ENCODE assay signal across 18 cellular contexts in the genomic region with DNA sequence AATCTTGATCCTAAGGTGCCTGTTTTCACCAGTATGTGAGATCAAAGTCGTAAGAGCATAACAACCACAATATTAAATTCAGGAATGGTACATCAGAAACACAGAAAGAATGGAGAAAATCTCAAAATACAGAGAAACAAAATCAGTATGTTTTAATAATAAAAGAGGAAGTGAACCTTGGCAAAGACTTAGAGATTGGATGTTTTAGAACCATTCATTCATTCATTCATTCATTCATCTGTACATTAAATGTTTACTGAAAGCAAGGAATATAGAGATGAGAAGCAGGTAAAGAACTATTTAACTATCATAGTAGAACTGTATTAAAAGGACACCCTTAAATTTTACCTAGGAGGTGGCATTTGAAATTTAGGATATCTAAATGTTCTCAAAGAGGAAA. TPM values are rescaled to one million over a fixed set of nuclear protein-coding genes. Genes with fewer than 3 reads are reported as not detected.
DNase-seq lines count a peak whose midpoint lies in the region; ATAC-seq and TF ChIP-seq lines count a peak whose summit lies in the region.
"Had no signal": no experiment of that assay in that cellular context is flagged by ENCODE, and none has a peak within 500 bp of the region (broad histone marks: within the 10 kb centered on the region; RNA-seq: fewer than 3 reads in every experiment).

No MANE protein-coding gene starts in this region.

- intact Hi-C loops in heart left ventricle (cut with DNase I) (loop anchor here in 4 of 10 donors (10.0 kb wide), 3 partner anchors 474 to 764 kb away; no protein-coding TSS in a partner anchor), esophagus squamous epithelium (cut with DNase I) (no loop called here)

- peaks cover 0 to 8% (median 0%) of the 10 kb centered on the region in 12 donors for H3K4me1 ChIP-seq in heart left ventricle
- no peaks in the 10 kb centered on the region for H3K4me1 ChIP-seq in esophagus squamous epithelium
- H3K4me1 ChIP-seq: BE2C had no signal

- no peaks in the 10 kb centered on the region for H3K27me3 ChIP-seq in heart left ventricle
- no peaks in the 10 kb centered on the region for H3K27me3 ChIP-seq in esophagus squamous epithelium
- H3K27me3 ChIP-seq: BE2C had no signal

- H3K27ac ChIP-seq in heart left ventricle (no peak overlapping the region), esophagus squamous epithelium (no peak overlapping the region)
- H3K27ac ChIP-seq: PC-9 had no signal

- no peaks in the 10 kb centered on the region for H3K9me3 ChIP-seq in heart left ventricle
- H3K9me3 ChIP-seq in esophagus squamous epithelium: no peaks in the 10 kb centered on the region
- H3K9me3 ChIP-seq: BE2C had no signal

- H3K9me3 Mint-ChIP-seq in activated naive CD4-positive, alpha-beta T cell treated with anti-CD3 and anti-CD28 coated beads, Interleukin-2, amount 50 U/mL, for 24 hours: no peaks in the 10 kb centered on the region
- H3K9me3 Mint-ChIP-seq in central memory CD8-positive, alpha-beta T cell: no peaks in the 10 kb centered on the region

- H3K4me1 Mint-ChIP-seq in activated naive CD4-positive, alpha-beta T cell treated with anti-CD3 and anti-CD28 coated beads, Interleukin-2, amount 50 U/mL, for 24 hours: peaks cover 25% of the 10 kb centered on the region
- H3K4me1 Mint-ChIP-seq in central memory CD8-positive, alpha-beta T cell: peaks cover 11% of the 10 kb centered on the region

- no peak for TF ChIP-seq POLR2A in heart left ventricle (IDR thresholded peaks at IDR 0.05)
- TF ChIP-seq POLR2A in esophagus squamous epithelium (IDR thresholded peaks at IDR 0.05): no peak

- peaks cover 27% of the 10 kb centered on the region for H3K36me3 Mint-ChIP-seq in activated naive CD4-positive, alpha-beta T cell treated with anti-CD3 and anti-CD28 coated beads, Interleukin-2, amount 50 U/mL, for 24 hours
- H3K36me3 Mint-ChIP-seq in central memory CD8-positive, alpha-beta T cell (ENCODE audit: insufficient read depth): peaks cover 39% of the 10 kb centered on the region

- H3K4me3 Mint-ChIP-seq in activated naive CD4-positive, alpha-beta T cell treated with anti-CD3 and anti-CD28 coated beads, Interleukin-2, amount 50 U/mL, for 24 hours: no peak overlapping the region
- H3K4me3 Mint-ChIP-seq in central memory CD8-positive, alpha-beta T cell: no peak overlapping the region

- peak overlapping the region; percentile 53 for H3K27ac Mint-ChIP-seq in activated naive CD4-positive, alpha-beta T cell treated with anti-CD3 and anti-CD28 coated beads, Interleukin-2, amount 50 U/mL, for 24 hours
- H3K27ac Mint-ChIP-seq in central memory CD8-positive, alpha-beta T cell (ENCODE audit: low read depth): peak overlapping the region; percentile 52

- ATAC-seq in central memory CD8-positive, alpha-beta T cell (replicated peaks; ENCODE audit: extremely low read depth, poor library complexity, severe bottlenecking): no peak
- ATAC-seq in heart left ventricle (no peak), GM18511 (IDR thresholded peaks at IDR 0.05; ENCODE audit: unreplicated experiment) (no peak)

- peaks cover 0 to 97% (median 74%) of the 10 kb centered on the region in 9 donors for H3K36me3 ChIP-seq in heart left ventricle
- peaks cover 5 to 71% (median 9%) of the 10 kb centered on the region in 3 donors for H3K36me3 ChIP-seq in esophagus squamous epithelium

- DNase-seq in activated naive CD4-positive, alpha-beta T cell treated with anti-CD3 and anti-CD28 coated beads, Interleukin-2, amount 50 U/mL, for 16 hours: no peak
- DNase-seq in OCI-M1 (lab: John Stamatoyannopoulos, UW) (peak; percentile 6), heart left ventricle (no peak), esophagus squamous epithelium (lab: John Stamatoyannopoulos, UW) (no peak)
- DNase-seq in central memory CD8-positive, alpha-beta T cell (ENCODE audit: low spot score in 2 of 2): no peak
- DNase-seq: BE2C, DMS153, IMR-90, NCI-H1417, NCI-H1694 treated with DMSO at 0.1 percent for 48 hours, NCI-H2081 treated with DMSO at 0.1 percent for 48 hours, NCI-H446, NCI-H526, PC-9, RPMI8226, SHP77 had no signal

- H3K27me3 Mint-ChIP-seq in activated naive CD4-positive, alpha-beta T cell treated with anti-CD3 and anti-CD28 coated beads, Interleukin-2, amount 50 U/mL, for 24 hours: no peaks in the 10 kb centered on the region
- H3K27me3 Mint-ChIP-seq in central memory CD8-positive, alpha-beta T cell: no peaks in the 10 kb centered on the region

- H3K4me3 ChIP-seq in heart left ventricle: no peak overlapping the region
- H3K4me3 ChIP-seq in esophagus squamous epithelium: no peak overlapping the region
- H3K4me3 ChIP-seq: PC-9 had no signal

- 94 to 99% (median 98%) methylated on average over 1 of the region's 1 CpG for WGBS in heart left ventricle, 4 donors
- 95 to 96% methylated on average over 1 of the region's 1 CpG for WGBS in esophagus squamous epithelium, 2 donors

- TF ChIP-seq CTCF in heart left ventricle (IDR thresholded peaks at IDR 0.05): no peak
- no peak for TF ChIP-seq CTCF in esophagus squamous epithelium (IDR thresholded peaks at IDR 0.05)

RNA-seq across cellular contexts. Expression of gene EDEM3, which starts 55.7 kb away (rescaled TPM):
- 10 to 100 TPM; 14.3 to 28.6 (median 18.8) TPM for total RNA-seq in heart left ventricle
- 10 to 100 TPM in 1 of 2 donors, 1 to 10 TPM in 1; 7.2 to 13.3 TPM for polyA plus RNA-seq in heart left ventricle
- 10 to 100 TPM; 13.4 to 22.6 (median 20.9) TPM for total RNA-seq in esophagus squamous epithelium
